In genomic region chr1:236888903-236889302, GRCh38 we compare ENCODE assay signal across 28 cellular contexts.
A peak's percentile ranks its signal among the peaks of the same experiment; 100 is the strongest.
DNase-seq lines count a peak whose midpoint lies in the region; ATAC-seq, FAIRE-seq and TF ChIP-seq lines count a peak whose summit lies in the region.
"Had no signal": no experiment of that assay in that cellular context is flagged by ENCODE, and none has a peak within 500 bp of the region (broad histone marks: within the 10 kb centered on the region; RNA-seq: fewer than 3 reads in every experiment).

No MANE protein-coding gene starts in this region.

- peaks cover 4 to 71% (median 19%) of the 10 kb centered on the region in 9 donors for H3K4me1 ChIP-seq in heart right ventricle
- H3K4me1 ChIP-seq in trophoblast cell (ENCODE audit: control insufficient read depth in 1 of 2, insufficient read depth in 2 of 2, low read length in 2 of 2), result peaks cover 22 to 23% of the 10 kb centered on the region in 2 experiments
- no peaks in the 10 kb centered on the region for H3K4me1 ChIP-seq in small intestine (ENCODE audit: control insufficient read depth in 2 of 2, insufficient read depth in 1 of 2, low read depth in 1 of 2, low read length in 1 of 2)
- H3K4me1 ChIP-seq: body of pancreas, HAP-1, vagina had no signal

- intact Hi-C loops in heart right ventricle (cut with DNase I), result no loop called here

- H3K79me2 ChIP-seq in trophoblast cell (ENCODE audit: control insufficient read depth, insufficient read depth, low read length, poor library complexity), result peaks cover 2% of the 10 kb centered on the region

- no peak overlapping the region for H3K4me3 Mint-ChIP-seq in activated naive CD8-positive, alpha-beta T cell treated with anti-CD3 and anti-CD28 coated beads, Interleukin-2, amount 50 U/mL, for 24 hours
- H3K4me3 Mint-ChIP-seq: activated B cell treated with CpG ODN at 0.5 μM for 24 hours; activated CD8-positive, alpha-beta T cell treated with anti-CD3 and anti-CD28 coated beads for 36 hours; activated naive CD4-positive, alpha-beta T cell treated with anti-CD3 and anti-CD28 coated beads, Interleukin-2, amount 50 U/mL, for 24 hours; IgD-negative memory B cell; T-helper 2 cell treated with Interferon-gamma antibody and Interleukin-4, amounts not matched to agents 5 μg/mL and 100 μg/mL, for 36 hours had no signal

- no peak overlapping the region for H3K18ac ChIP-seq in trophoblast cell (ENCODE audit: low read length)

- H3K27me3 ChIP-seq in heart right ventricle (no peaks in the 10 kb centered on the region), trophoblast cell (ENCODE audit: insufficient read depth, low read length) (no peaks in the 10 kb centered on the region), small intestine (ENCODE audit: control insufficient read depth in 2 of 2, insufficient read depth in 2 of 2, low read length in 2 of 2) (no peaks in the 10 kb centered on the region)
- H3K27me3 ChIP-seq: body of pancreas, MG63, stomach, vagina had no signal

- H4K12ac ChIP-seq in trophoblast cell (ENCODE audit: low read depth, low read length), result no peak overlapping the region

- DNase-seq in G401 (ENCODE audit: low spot score) (peak; percentile 78), heart right ventricle (peak; percentile 67 to 71), trophoblast cell (no peak), DMS153 treated with DMSO at 0.1 percent for 48 hours (lab: John Stamatoyannopoulos, UW; ENCODE audit: unreplicated experiment) (no peak), small intestine (no peak), NCI-H774 (lab: John Stamatoyannopoulos, UW) (no peak)
- DNase-seq in activated naive CD8-positive, alpha-beta T cell treated with anti-CD3 and anti-CD28 coated beads, Interleukin-2, amount 50 U/mL, for 24 hours, result no peak
- no peak for DNase-seq in stimulated activated CD4-positive, alpha-beta T cell treated with anti-CD3 and anti-CD28 coated beads, Interleukin-2, amount 100 ng/mL, for 24 hours
- DNase-seq: activated B cell treated with CpG ODN at 0.5 μM for 24 hours; activated CD8-positive, alpha-beta T cell treated with anti-CD3 and anti-CD28 coated beads for 36 hours; activated T-cell treated with anti-CD3 and anti-CD28 coated beads, Interleukin-2, amount 50 U/mL, for 1 hour; DMS53; MG63; mucosa of descending colon; NCI-H187; NCI-H345; NK-92 treated with Interleukin-12 subunit alpha and Interleukin-12 subunit beta, amount 100 ng/mL, for 24 hours; SK-N-SH; stomach had no signal

- peak overlapping the region; percentile 48 for H4K91ac ChIP-seq in trophoblast cell (ENCODE audit: low read depth, low read length)

- H3K9ac ChIP-seq in trophoblast cell (ENCODE audit: low read length), result no peak overlapping the region
- H3K9ac ChIP-seq: SK-N-SH had no signal

- H3K4me1 Mint-ChIP-seq in activated naive CD8-positive, alpha-beta T cell treated with anti-CD3 and anti-CD28 coated beads, Interleukin-2, amount 50 U/mL, for 24 hours, result no peaks in the 10 kb centered on the region
- H3K4me1 Mint-ChIP-seq: activated B cell treated with CpG ODN at 0.5 μM for 24 hours; activated naive CD4-positive, alpha-beta T cell treated with anti-CD3 and anti-CD28 coated beads, Interleukin-2, amount 50 U/mL, for 24 hours; IgD-negative memory B cell had no signal

- in situ Hi-C loops in G401 (cut with HindIII; ENCODE audit: low sequenced_read_pairs), result no loop called here

- no peaks in the 10 kb centered on the region for H3K9me3 Mint-ChIP-seq in activated naive CD8-positive, alpha-beta T cell treated with anti-CD3 and anti-CD28 coated beads, Interleukin-2, amount 50 U/mL, for 24 hours
- H3K9me3 Mint-ChIP-seq: activated B cell treated with CpG ODN at 0.5 μM for 24 hours; activated CD8-positive, alpha-beta T cell treated with anti-CD3 and anti-CD28 coated beads for 36 hours; activated naive CD4-positive, alpha-beta T cell treated with anti-CD3 and anti-CD28 coated beads, Interleukin-2, amount 50 U/mL, for 24 hours; IgD-negative memory B cell; T-helper 2 cell treated with Interferon-gamma antibody and Interleukin-4, amounts not matched to agents 5 μg/mL and 100 μg/mL, for 36 hours had no signal

- peaks cover 17% of the 10 kb centered on the region for H3K79me1 ChIP-seq in trophoblast cell (ENCODE audit: low read length)

- peak; percentile 16 for ATAC-seq in activated naive CD8-positive, alpha-beta T cell treated with anti-CD3 and anti-CD28 coated beads, Interleukin-2, amount 50 U/mL, for 24 hours
- peak; percentile 50 to 78 (median 66) for ATAC-seq in heart right ventricle
- ATAC-seq: activated CD8-positive, alpha-beta T cell treated with anti-CD3 and anti-CD28 coated beads for 36 hours; body of pancreas; mucosa of descending colon had no signal

- no peak for TF ChIP-seq CTCF in heart right ventricle (IDR thresholded peaks at IDR 0.05)

- H3K36me3 ChIP-seq in heart right ventricle (peaks cover 0 to 100% (median 22%) of the 10 kb centered on the region in 9 donors), trophoblast cell (ENCODE audit: control insufficient read depth in 1 of 2, insufficient read depth in 2 of 2, low read length in 2 of 2) (peaks cover 5 to 21% of the 10 kb centered on the region in 2 experiments), small intestine (ENCODE audit: control insufficient read depth in 2 of 2, insufficient read depth in 2 of 2, low read length in 2 of 2) (peaks cover 15 to 34% of the 10 kb centered on the region in 2 donors)

- no peak overlapping the region for H3K27ac Mint-ChIP-seq in activated naive CD8-positive, alpha-beta T cell treated with anti-CD3 and anti-CD28 coated beads, Interleukin-2, amount 50 U/mL, for 24 hours
- H3K27ac Mint-ChIP-seq: activated B cell treated with CpG ODN at 0.5 μM for 24 hours; activated naive CD4-positive, alpha-beta T cell treated with anti-CD3 and anti-CD28 coated beads, Interleukin-2, amount 50 U/mL, for 24 hours; IgD-negative memory B cell; T-helper 2 cell treated with Interferon-gamma antibody and Interleukin-4, amounts not matched to agents 5 μg/mL and 100 μg/mL, for 36 hours had no signal

- H2BK12ac ChIP-seq in trophoblast cell (ENCODE audit: low read length), result peak overlapping the region; percentile 35

- no peak overlapping the region for H3K4me3 ChIP-seq in heart right ventricle
- H3K4me3 ChIP-seq in trophoblast cell (ENCODE audit: low read depth, low read length), result no peak overlapping the region
- H3K4me3 ChIP-seq in small intestine (ENCODE audit: low read depth in 1 of 2, low read length in 2 of 2), result no peak overlapping the region
- H3K4me3 ChIP-seq: body of pancreas, HAP-1, MG63, mucosa of descending colon, stomach, vagina had no signal

- H2AFZ ChIP-seq in trophoblast cell (ENCODE audit: insufficient read depth, low read length, poor library complexity), result no peak overlapping the region

- H3K9me3 ChIP-seq in heart right ventricle (no peaks in the 10 kb centered on the region), trophoblast cell (ENCODE audit: insufficient read depth, low read depth, low read length) (no peaks in the 10 kb centered on the region), small intestine (ENCODE audit: control insufficient read depth, low read depth) (no peaks in the 10 kb centered on the region)
- H3K9me3 ChIP-seq: body of pancreas, HAP-1, MG63, mucosa of descending colon, SK-N-SH, stomach, vagina had no signal

- peak overlapping the region; percentile 16 for H2AK5ac ChIP-seq in trophoblast cell (ENCODE audit: low read length)

- no peak overlapping the region for H3K14ac ChIP-seq in trophoblast cell (ENCODE audit: low read length)

- H3K27me3 Mint-ChIP-seq in activated naive CD8-positive, alpha-beta T cell treated with anti-CD3 and anti-CD28 coated beads, Interleukin-2, amount 50 U/mL, for 24 hours, result no peaks in the 10 kb centered on the region
- H3K27me3 Mint-ChIP-seq: activated B cell treated with CpG ODN at 0.5 μM for 24 hours; activated CD8-positive, alpha-beta T cell treated with anti-CD3 and anti-CD28 coated beads for 36 hours; activated naive CD4-positive, alpha-beta T cell treated with anti-CD3 and anti-CD28 coated beads, Interleukin-2, amount 50 U/mL, for 24 hours; IgD-negative memory B cell had no signal

- no peak for FAIRE-seq in small intestine (lab: Jason Lieb, UNC)
- FAIRE-seq: frontal cortex, GM12892 had no signal

- H4K8ac ChIP-seq in trophoblast cell (ENCODE audit: low read depth, low read length), result no peak overlapping the region

- H3K27ac ChIP-seq in heart right ventricle (peak overlapping the region in 9 of 10 donors; percentile 72 to 92 (median 87)), trophoblast cell (ENCODE audit: low read depth, low read length) (no peak overlapping the region), small intestine (ENCODE audit: low read depth in 1 of 2, low read length in 1 of 2) (no peak overlapping the region)
- H3K27ac ChIP-seq: body of pancreas, epithelial cell of prostate, vagina had no signal

- H2BK5ac ChIP-seq in trophoblast cell (ENCODE audit: low read depth, low read length, poor library complexity), result peak overlapping the region; percentile 19

- H3K4me2 ChIP-seq in trophoblast cell (ENCODE audit: low read length), result no peak overlapping the region
- H3K4me2 ChIP-seq: SK-N-SH had no signal

- H3K23ac ChIP-seq in trophoblast cell (ENCODE audit: low read length), result no peak overlapping the region

- WGBS in heart right ventricle, 2 donors, result 48 to 61% methylated on average over 8 of the region's 8 CpGs
- WGBS in trophoblast cell (ENCODE audit: extremely low coverage, insufficient coverage, insufficient read length), result no CpG with 5 or more reads among the region's 8 CpGs
- WGBS in small intestine, 3 donors, result 80 to 82% (median 82%) methylated on average over 8 of the region's 8 CpGs

- no peak overlapping the region for H3K4ac ChIP-seq in trophoblast cell (ENCODE audit: low read depth, low read length)

- peaks cover 56% of the 10 kb centered on the region for H3K36me3 Mint-ChIP-seq in activated naive CD8-positive, alpha-beta T cell treated with anti-CD3 and anti-CD28 coated beads, Interleukin-2, amount 50 U/mL, for 24 hours (ENCODE audit: low read depth)

- no peak overlapping the region for H2BK120ac ChIP-seq in trophoblast cell (ENCODE audit: insufficient read depth, low read length, poor library complexity)

Comparison
In these comparisons a context has a peak if more than half of its experiments do, and no peak if none do; other contexts are left out.
1. DNase-seq: peak in G401 (single experiment) and heart right ventricle (2 of 2); none in activated naive CD8-positive, alpha-beta T cell treated with anti-CD3 and anti-CD28 coated beads, Interleukin-2, amount 50 U/mL, for 24 hours (single experiment), trophoblast cell (0 of 2), DMS153 treated with DMSO at 0.1 percent for 48 hours (single experiment), small intestine (single experiment), NCI-H774 (single experiment) and stimulated activated CD4-positive, alpha-beta T cell treated with anti-CD3 and anti-CD28 coated beads, Interleukin-2, amount 100 ng/mL, for 24 hours (0 of 2).
2. H3K27ac ChIP-seq: peak in heart right ventricle (9 of 10); none in trophoblast cell (single experiment) and small intestine (0 of 2).